8 cellular contexts compared by ENCODE assay signal in genomic region chr16:29177888-29178682, GRCh38.
DNase-seq lines count a peak whose midpoint lies in the region; ATAC-seq and TF ChIP-seq lines count a peak whose summit lies in the region.
"Not testable (repeated sequence)": the region's sequence is repeated elsewhere in the genome, so short reads cannot be mapped to it uniquely, and the experiment has no call there.

No MANE protein-coding gene starts in this region.

- H3K79me2 ChIP-seq in hepatocyte, result not testable (repeated sequence)

- TF ChIP-seq CTCF in cardiac fibroblast (IDR thresholded peaks at IDR 0.05; ENCODE audit: low read depth, low read length); fibroblast of pulmonary artery (IDR thresholded peaks at IDR 0.05; ENCODE audit: low read length, missing control alignments); hepatocyte (IDR thresholded peaks at IDR 0.05; ENCODE audit: poor library complexity); gastrocnemius medialis (IDR thresholded peaks at IDR 0.05 in 4 of 5, conservative IDR thresholded peaks at IDR 0.05 in 1 of 5): not testable (repeated sequence)

- not testable (repeated sequence) for H3K9me3 ChIP-seq in hepatocyte (ENCODE audit: low read depth); gastrocnemius medialis

- H3K36me3 ChIP-seq in hepatocyte (replicated peaks; ENCODE audit: insufficient read depth, low read depth); gastrocnemius medialis; urinary bladder (ENCODE audit: insufficient read depth): not testable (repeated sequence)

- not testable (repeated sequence) for H2AFZ ChIP-seq in hepatocyte

- peak overlapping the region; percentile 71 for H3K27ac ChIP-seq in hepatocyte
- peak overlapping the region in 1 of 4 donors; percentile 58 for H3K27ac ChIP-seq in gastrocnemius medialis
- peak overlapping the region; percentile 90 for H3K27ac ChIP-seq in urinary bladder (ENCODE audit: low read depth)

- DNase-seq in CMK (ENCODE audit: low read depth), result peak; percentile 24
- DNase-seq in SK-N-DZ (ENCODE audit: low spot score), result peak; percentile 87
- DNase-seq in cardiac fibroblast (ENCODE audit: low read depth in 2 of 2), result peak; percentile 91 to 97
- DNase-seq in fibroblast of pulmonary artery (ENCODE audit: low read depth), result peak; percentile 98
- DNase-seq in hepatocyte (ENCODE audit: low spot score), result peak; percentile 49
- peak; percentile 75 for DNase-seq in mucosa of gallbladder (ENCODE audit: low spot score)
- DNase-seq in gastrocnemius medialis, result not testable (repeated sequence)

- peak; percentile 29 to 45 for ATAC-seq in gastrocnemius medialis

- peaks cover 15% of the 10 kb centered on the region for H3K4me1 ChIP-seq in hepatocyte (ENCODE audit: insufficient read depth)
- H3K4me1 ChIP-seq in gastrocnemius medialis; urinary bladder (ENCODE audit: insufficient read depth): not testable (repeated sequence)

- intact Hi-C loops in gastrocnemius medialis (cut with DNase I; ENCODE audit: low total_unique reads), result not testable (repeated sequence)

- in situ Hi-C loops in gastrocnemius medialis (cut with MboI; ENCODE audit: low sequenced_read_pairs in 4 of 4), result not testable (repeated sequence)

- not testable (repeated sequence) for H4K20me1 ChIP-seq in hepatocyte (ENCODE audit: insufficient read depth, poor library complexity, severe bottlenecking)

- not testable (repeated sequence) for H3K4me3 ChIP-seq in cardiac fibroblast (replicated peaks in 1 of 2; ENCODE audit: low read depth in 2 of 2, low read length in 2 of 2); fibroblast of pulmonary artery (replicated peaks; ENCODE audit: low read depth, low read length); hepatocyte; gastrocnemius medialis; urinary bladder (ENCODE audit: low read depth, low read length)

- TF ChIP-seq POLR2A in gastrocnemius medialis (IDR thresholded peaks at IDR 0.05), result not testable (repeated sequence)

- not testable (repeated sequence) for H3K27me3 ChIP-seq in hepatocyte, gastrocnemius medialis

- H3K4me2 ChIP-seq in hepatocyte, result not testable (repeated sequence)

- WGBS in hepatocyte (ENCODE audit: low lambda C conversion rate, missing lambda C conversion rate), result 43% methylated on average over 24 of the region's 24 CpGs
- 20% methylated on average over 24 of the region's 24 CpGs for WGBS in urinary bladder

- not testable (repeated sequence) for H3K9me2 ChIP-seq in hepatocyte (replicated peaks; ENCODE audit: insufficient read depth)
